1 cellular context compared by ENCODE assay signal in genomic region chr4:82433791-82434190, GRCh38.
TF ChIP-seq lines count a peak whose summit lies in the region.

No MANE protein-coding gene starts in this region.

TF ChIP-seq in IMR-90, 13 proteins besides CTCF, POLR2A, EP300 and RAD21:
- TF ChIP-seq BHLHE40 (IDR thresholded peaks at IDR 0.05; ENCODE audit: low read depth, low read length) (no peak), MAFK (IDR thresholded peaks at IDR 0.05; ENCODE audit: low read depth, low read length) (no peak), RCOR1 (IDR thresholded peaks at IDR 0.05; ENCODE audit: insufficient replicate concordance, low read length) (no peak), USF2 (IDR thresholded peaks at IDR 0.05; ENCODE audit: low read depth, low read length) (no peak), MAZ (IDR thresholded peaks at IDR 0.05; ENCODE audit: borderline replicate concordance, low read depth, low read length) (no peak), ELK1 (IDR thresholded peaks at IDR 0.05; ENCODE audit: borderline replicate concordance, low read depth, low read length) (no peak), MXI1 (IDR thresholded peaks at IDR 0.05; ENCODE audit: borderline replicate concordance, low read depth, low read length) (no peak), CEBPB (IDR thresholded peaks at IDR 0.05; ENCODE audit: low read depth, low read length) (no peak), CHD1 (IDR thresholded peaks at IDR 0.05; ENCODE audit: low read depth, low read length) (no peak), FOS (IDR thresholded peaks at IDR 0.05; ENCODE audit: low read depth, low read length) (no peak)
